In genomic region chr9:113274474-113275146, GRCh38 we compare ENCODE assay signal across 1 cellular context.
A peak's percentile ranks its signal among the peaks of the same experiment; 100 is the strongest.
TF ChIP-seq lines count a peak whose summit lies in the region.

No MANE protein-coding gene starts in this region.

TF ChIP-seq in GM12878, 131 proteins besides CTCF, POLR2A, EP300 and RAD21 (continues in another document):
- no peak for TF ChIP-seq ETV6 (conservative IDR thresholded peaks at IDR 0.05 in 1 of 2, IDR thresholded peaks at IDR 0.05 in 1 of 2; ENCODE audit: borderline replicate concordance in 1 of 2, low read depth in 1 of 2)
- no peak for TF ChIP-seq MTA3 (IDR thresholded peaks at IDR 0.05; ENCODE audit: borderline replicate concordance, low read length)
- no peak for TF ChIP-seq CHD2 (IDR thresholded peaks at IDR 0.05; ENCODE audit: borderline replicate concordance, low read depth, low read length)
- TF ChIP-seq TCF12 (IDR thresholded peaks at IDR 0.05; ENCODE audit: low read depth, low read length) = no peak
- no peak for TF ChIP-seq E2F4 (IDR thresholded peaks at IDR 0.05; ENCODE audit: low read depth, low read length)
- peak; percentile 12 for TF ChIP-seq SKIL (IDR thresholded peaks at IDR 0.05; ENCODE audit: low read depth, poor library complexity, severe bottlenecking)
- no peak for TF ChIP-seq ATF3 (IDR thresholded peaks at IDR 0.05; ENCODE audit: borderline replicate concordance, extremely low read depth, low read depth, low read length)
- TF ChIP-seq MTA2 (IDR thresholded peaks at IDR 0.05; ENCODE audit: low read depth) = peak; percentile 45; the same call in 1 of the 2 replicates
- no peak for TF ChIP-seq CBX5 (IDR thresholded peaks at IDR 0.05; ENCODE audit: low read depth)
- TF ChIP-seq IRF5 (IDR thresholded peaks at IDR 0.05; ENCODE audit: borderline replicate concordance) = no peak
- TF ChIP-seq RCOR1 (conservative IDR thresholded peaks at IDR 0.05; ENCODE audit: low read depth, low read length) = no peak
- TF ChIP-seq ZNF274 (IDR thresholded peaks at IDR 0.05; ENCODE audit: insufficient read depth, insufficient read length) = no peak
- no peak for TF ChIP-seq BACH1 (IDR thresholded peaks at IDR 0.05; ENCODE audit: borderline replicate concordance)
- no peak for TF ChIP-seq FOXK2 (IDR thresholded peaks at IDR 0.05)
- no peak for TF ChIP-seq IKZF1 (conservative IDR thresholded peaks at IDR 0.05)
- TF ChIP-seq PRDM15 (CRISPR knock-in tag; IDR thresholded peaks at IDR 0.05) = no peak
- TF ChIP-seq CHD4 (IDR thresholded peaks at IDR 0.05) = no peak
- TF ChIP-seq CUX1 (IDR thresholded peaks at IDR 0.05; ENCODE audit: insufficient replicate concordance, low read depth, low read length) = no peak
- no peak for TF ChIP-seq ZBTB33 (IDR thresholded peaks at IDR 0.05)
- no peak for TF ChIP-seq FOS (IDR thresholded peaks at IDR 0.05; ENCODE audit: borderline replicate concordance, extremely low read depth, insufficient read length)
- peak; percentile 64 for TF ChIP-seq NR2C2 (IDR thresholded peaks at IDR 0.05; ENCODE audit: borderline replicate concordance, control insufficient read depth, insufficient read length, low read depth)
- no peak for TF ChIP-seq REST (IDR thresholded peaks at IDR 0.05; ENCODE audit: low read depth, low read length)
- TF ChIP-seq ATF2 (IDR thresholded peaks at IDR 0.05; ENCODE audit: low read length) = no peak
- no peak for TF ChIP-seq SREBF1 (IDR thresholded peaks at IDR 0.05; ENCODE audit: low read length)
- no peak for TF ChIP-seq GATAD2B (conservative IDR thresholded peaks at IDR 0.05; ENCODE audit: low read depth)
- TF ChIP-seq RELB (IDR thresholded peaks at IDR 0.05; ENCODE audit: low read depth) = no peak
- no peak for TF ChIP-seq TARDBP (IDR thresholded peaks at IDR 0.05; ENCODE audit: borderline replicate concordance)
- peak; percentile 49; the same call in 1 of the 2 replicates for TF ChIP-seq ZNF384 (IDR thresholded peaks at IDR 0.05; ENCODE audit: borderline replicate concordance, low read depth, low read length)
